15 cellular contexts compared by ENCODE assay signal in the genomic region with DNA sequence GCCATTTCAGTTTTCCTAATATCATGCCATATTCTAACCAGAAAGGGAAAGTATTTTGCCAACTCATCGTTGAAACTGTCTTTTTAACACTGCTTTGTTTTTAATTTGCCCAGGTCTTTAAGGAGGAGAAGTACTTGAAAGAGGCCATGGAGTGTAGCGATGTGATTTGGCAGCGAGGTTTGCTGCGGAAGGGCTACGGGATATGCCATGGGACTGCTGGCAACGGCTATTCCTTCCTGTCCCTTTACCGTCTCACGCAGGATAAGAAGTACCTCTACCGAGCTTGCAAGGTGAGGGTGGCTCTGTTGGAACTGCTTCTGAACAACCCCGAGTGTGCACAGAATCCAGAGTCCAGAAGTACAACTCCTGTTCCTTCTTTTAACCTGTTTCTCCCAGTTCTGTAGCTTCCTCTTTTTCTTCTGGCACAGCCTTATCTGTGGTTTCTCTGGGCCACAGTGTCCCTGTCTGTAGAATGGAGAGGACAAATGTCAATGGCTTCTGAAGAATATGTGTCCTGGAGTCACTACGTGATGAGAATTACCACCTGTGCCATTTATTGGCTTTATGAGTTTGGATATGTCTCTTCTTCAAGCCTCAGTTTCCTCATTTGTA.
"Had no signal": no experiment of that assay in that cellular context is flagged by ENCODE, and none has a peak within 500 bp of the region (broad histone marks: within the 10 kb centered on the region; RNA-seq: fewer than 3 reads in every experiment).

No MANE protein-coding gene starts in this region.

- H3K4me3 ChIP-seq: adrenal gland, heart right ventricle, suprapubic skin had no signal

- ATAC-seq: activated T-helper 17 cell treated with anti-CD3 and anti-CD28 coated beads, Interleukin-2, amount 50 U/mL, for 72 hours; heart right ventricle; left ventricle myocardium superior; stimulated activated naive CD8-positive, alpha-beta T cell treated with anti-CD3 and anti-CD28 coated beads, Interleukin-15, Interleukin-2, amounts not matched to agents 100 U/mL and 50 U/mL, for 24 hours had no signal

- H3K27ac ChIP-seq: adrenal gland, heart right ventricle, suprapubic skin had no signal

- H3K27ac Mint-ChIP-seq: activated B cell treated with CpG ODN at 0.5 μM for 24 hours; activated CD4-positive, alpha-beta T cell treated with anti-CD3 and anti-CD28 coated beads, Interleukin-2, amount 10 ng/mL, durations not matched to agents 24 days and 14 days; activated T-helper 17 cell treated with anti-CD3 and anti-CD28 coated beads, Interleukin-2, amount 50 U/mL, for 72 hours had no signal

- H3K27me3 Mint-ChIP-seq: activated B cell treated with CpG ODN at 0.5 μM for 24 hours; activated CD4-positive, alpha-beta T cell treated with anti-CD3 and anti-CD28 coated beads, Interleukin-2, amount 10 ng/mL, durations not matched to agents 24 days and 14 days; activated T-helper 17 cell treated with anti-CD3 and anti-CD28 coated beads, Interleukin-2, amount 50 U/mL, for 72 hours had no signal

- H3K4me3 Mint-ChIP-seq: activated B cell treated with CpG ODN at 0.5 μM for 24 hours; activated CD4-positive, alpha-beta T cell treated with anti-CD3 and anti-CD28 coated beads, Interleukin-2, amount 10 ng/mL, durations not matched to agents 24 days and 14 days; activated T-helper 17 cell treated with anti-CD3 and anti-CD28 coated beads, Interleukin-2, amount 50 U/mL, for 72 hours had no signal

- DNase-seq: activated B cell treated with CpG ODN at 0.5 μM for 24 hours; activated CD4-positive, alpha-beta T cell treated with anti-CD3 and anti-CD28 coated beads, Interleukin-2, amount 10 ng/mL, durations not matched to agents 24 days and 14 days; activated naive CD4-positive, alpha-beta T cell treated with anti-CD3 and anti-CD28 coated beads, Interleukin-2, amount 50 U/mL, for 16 hours; activated T-cell treated with anti-CD3 and anti-CD28 coated beads for 4 hours; adrenal gland; effector CD4-positive, alpha-beta T cell; heart right ventricle; islet precursor cell; left ventricle myocardium superior; mesendoderm; stimulated activated CD4-positive, alpha-beta T cell treated with anti-CD3 and anti-CD28 coated beads, Interleukin-2, amount 100 ng/mL, for 48 hours; stimulated activated naive CD8-positive, alpha-beta T cell treated with anti-CD3 and anti-CD28 coated beads, Interleukin-15, Interleukin-2, amounts not matched to agents 100 U/mL and 50 U/mL, for 24 hours; T1000 had no signal

- H3K4me1 ChIP-seq: heart right ventricle, suprapubic skin had no signal

- H3K9me3 Mint-ChIP-seq: activated B cell treated with CpG ODN at 0.5 μM for 24 hours; activated CD4-positive, alpha-beta T cell treated with anti-CD3 and anti-CD28 coated beads, Interleukin-2, amount 10 ng/mL, durations not matched to agents 24 days and 14 days; activated T-helper 17 cell treated with anti-CD3 and anti-CD28 coated beads, Interleukin-2, amount 50 U/mL, for 72 hours had no signal

- H3K27me3 ChIP-seq: adrenal gland, heart right ventricle, suprapubic skin had no signal

- H3K4me1 Mint-ChIP-seq: activated B cell treated with CpG ODN at 0.5 μM for 24 hours had no signal

- H3K9me3 ChIP-seq: adrenal gland, heart right ventricle, suprapubic skin had no signal
